Comparison of ENCODE assay signal across 19 cellular contexts in the genomic region with DNA sequence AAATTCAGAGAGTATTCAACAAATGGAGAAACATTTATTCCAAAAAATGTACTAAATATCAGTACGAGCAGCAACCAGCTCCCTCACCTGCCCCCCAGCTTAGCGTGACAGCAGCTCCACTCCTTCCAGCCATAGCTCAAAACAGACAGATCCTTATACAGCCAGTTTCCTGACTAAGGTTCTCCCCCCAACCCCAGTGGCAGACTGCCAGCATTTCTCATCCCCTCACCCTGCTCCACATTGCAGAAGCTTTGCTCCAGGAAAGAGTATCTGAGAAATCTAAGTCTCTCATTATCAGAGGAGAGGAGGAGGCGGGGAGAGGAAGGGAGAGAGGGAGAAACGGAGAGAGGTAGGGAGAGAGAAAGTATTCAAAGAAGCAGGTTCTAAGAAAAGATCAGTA. TPM values are rescaled to one million over a fixed set of nuclear protein-coding genes. Genes with fewer than 3 reads are reported as not detected.
DNase-seq lines count a peak whose midpoint lies in the region; TF ChIP-seq lines count a peak whose summit lies in the region.
"Had no signal": no experiment of that assay in that cellular context is flagged by ENCODE, and none has a peak within 500 bp of the region (broad histone marks: within the 10 kb centered on the region; RNA-seq: fewer than 3 reads in every experiment).

No MANE protein-coding gene starts in this region.

- TF ChIP-seq CTCF in glutamatergic neuron (IDR thresholded peaks at IDR 0.05; ENCODE audit: partially characterized antibody, unreplicated experiment) = no peak
- no peak for TF ChIP-seq CTCF in mesothelial cell of epicardium (IDR thresholded peaks at IDR 0.05; ENCODE audit: unreplicated experiment)

- H3K4me3 Mint-ChIP-seq in glutamatergic neuron (ENCODE audit: unreplicated experiment) (no peak overlapping the region), mesothelial cell of epicardium (no peak overlapping the region)
- H3K4me3 Mint-ChIP-seq in activated T-helper 1 cell treated with anti-CD3 and anti-CD28 coated beads, Interleukin-12 subunit alpha, Interleukin-12 subunit beta, Interleukin-2, Interleukin-4 antibody, amounts not matched to agents 30 ng/mL and 10 ng/mL and 1 ng/mL, durations not matched to agents 14 hours and 24 hours and 36 hours = no peak overlapping the region
- H3K4me3 Mint-ChIP-seq: B cell; CD4-positive, CD25-positive, alpha-beta regulatory T cell; CD8-positive, alpha-beta T cell; GM23338; H9; HFFc6 had no signal

- H3K4me1 Mint-ChIP-seq in glutamatergic neuron (ENCODE audit: low read depth, unreplicated experiment) (peaks cover 19% of the 10 kb centered on the region), mesothelial cell of epicardium (peaks cover 10% of the 10 kb centered on the region)
- no peaks in the 10 kb centered on the region for H3K4me1 Mint-ChIP-seq in activated T-helper 1 cell treated with anti-CD3 and anti-CD28 coated beads, Interleukin-12 subunit alpha, Interleukin-12 subunit beta, Interleukin-2, Interleukin-4 antibody, amounts not matched to agents 30 ng/mL and 10 ng/mL and 1 ng/mL, durations not matched to agents 14 hours and 24 hours and 36 hours (ENCODE audit: low read depth)
- H3K4me1 Mint-ChIP-seq: B cell; CD4-positive, CD25-positive, alpha-beta regulatory T cell had no signal

- H3K27me3 Mint-ChIP-seq in glutamatergic neuron (ENCODE audit: unreplicated experiment) = no peaks in the 10 kb centered on the region
- H3K27me3 Mint-ChIP-seq in mesothelial cell of epicardium (ENCODE audit: low read depth) = peaks cover 6% of the 10 kb centered on the region
- no peaks in the 10 kb centered on the region for H3K27me3 Mint-ChIP-seq in activated T-helper 1 cell treated with anti-CD3 and anti-CD28 coated beads, Interleukin-12 subunit alpha, Interleukin-12 subunit beta, Interleukin-2, Interleukin-4 antibody, amounts not matched to agents 30 ng/mL and 10 ng/mL and 1 ng/mL, durations not matched to agents 14 hours and 24 hours and 36 hours (ENCODE audit: insufficient read depth)
- H3K27me3 Mint-ChIP-seq: B cell had no signal

- peaks cover 4% of the 10 kb centered on the region for H3K9me3 Mint-ChIP-seq in glutamatergic neuron (ENCODE audit: unreplicated experiment)
- H3K9me3 Mint-ChIP-seq in mesothelial cell of epicardium = peaks cover 23% of the 10 kb centered on the region
- H3K9me3 Mint-ChIP-seq in activated T-helper 1 cell treated with anti-CD3 and anti-CD28 coated beads, Interleukin-12 subunit alpha, Interleukin-12 subunit beta, Interleukin-2, Interleukin-4 antibody, amounts not matched to agents 30 ng/mL and 10 ng/mL and 1 ng/mL, durations not matched to agents 14 hours and 24 hours and 36 hours = no peaks in the 10 kb centered on the region
- H3K9me3 Mint-ChIP-seq: CD8-positive, alpha-beta T cell; GM23338 had no signal

- intact Hi-C loops in activated T-helper 1 cell treated with anti-CD3 and anti-CD28 coated beads, Interleukin-12 subunit alpha, Interleukin-12 subunit beta, Interleukin-2, Interleukin-4 antibody, amounts not matched to agents 30 ng/mL and 10 ng/mL and 1 ng/mL, durations not matched to agents 14 hours and 24 hours and 36 hours (cut with micrococcal nuclease) = no loop called here

- H3K36me3 Mint-ChIP-seq in glutamatergic neuron (ENCODE audit: unreplicated experiment) (no peaks in the 10 kb centered on the region), mesothelial cell of epicardium (no peaks in the 10 kb centered on the region)
- no peaks in the 10 kb centered on the region for H3K36me3 Mint-ChIP-seq in activated T-helper 1 cell treated with anti-CD3 and anti-CD28 coated beads, Interleukin-12 subunit alpha, Interleukin-12 subunit beta, Interleukin-2, Interleukin-4 antibody, amounts not matched to agents 30 ng/mL and 10 ng/mL and 1 ng/mL, durations not matched to agents 14 hours and 24 hours and 36 hours (ENCODE audit: low read depth)
- H3K36me3 Mint-ChIP-seq: CD4-positive, CD25-positive, alpha-beta regulatory T cell; CD8-positive, alpha-beta T cell had no signal

- H3K27ac Mint-ChIP-seq in glutamatergic neuron (ENCODE audit: unreplicated experiment) (peak overlapping the region; percentile 59), mesothelial cell of epicardium (peak overlapping the region; percentile 27)
- no peak overlapping the region for H3K27ac Mint-ChIP-seq in activated T-helper 1 cell treated with anti-CD3 and anti-CD28 coated beads, Interleukin-12 subunit alpha, Interleukin-12 subunit beta, Interleukin-2, Interleukin-4 antibody, amounts not matched to agents 30 ng/mL and 10 ng/mL and 1 ng/mL, durations not matched to agents 14 hours and 24 hours and 36 hours
- H3K27ac Mint-ChIP-seq: B cell; CD4-positive, CD25-positive, alpha-beta regulatory T cell; CD8-positive, alpha-beta T cell; GM23338; H9; HFFc6 had no signal

- DNase-seq in NCI-H1105 treated with DMSO at 0.1 percent for 48 hours (lab: John Stamatoyannopoulos, UW) (peak; percentile 8), NCI-H1105 (lab: John Stamatoyannopoulos, UW) (no peak), NCI-H82 treated with DMSO at 0.1 percent for 48 hours (lab: John Stamatoyannopoulos, UW; ENCODE audit: unreplicated experiment) (peak; percentile 76), glutamatergic neuron (no peak), mesothelial cell of epicardium (ENCODE audit: low spot score in 2 of 2, unreplicated experiment in 2 of 2) (peak in 1 of 2 experiments; percentile 57), NCI-H446 treated with DMSO at 0.1 percent for 48 hours (lab: John Stamatoyannopoulos, UW) (no peak), NCI-H510A (lab: John Stamatoyannopoulos, UW) (no peak)
- DNase-seq in activated T-helper 1 cell treated with anti-CD3 and anti-CD28 coated beads, Interleukin-12 subunit alpha, Interleukin-12 subunit beta, Interleukin-2, Interleukin-4 antibody, amounts not matched to agents 30 ng/mL and 10 ng/mL and 1 ng/mL, durations not matched to agents 14 hours and 24 hours and 36 hours (ENCODE audit: low spot score) = no peak
- DNase-seq: CD4-positive, CD25-positive, alpha-beta regulatory T cell; CD8-positive, alpha-beta T cell; DMS 273 treated with DMSO at 0.1 percent for 48 hours; DMS79; GF-D8; H9; HFFc6 had no signal

RNA-seq across cellular contexts. Expression of gene PASD1, which starts 53.3 kb away (rescaled TPM):
- total RNA-seq in glutamatergic neuron (ENCODE audit: unreplicated experiment) (not detected), mesothelial cell of epicardium (not detected in 3 replicates)
- total RNA-seq in activated T-helper 1 cell treated with anti-CD3 and anti-CD28 coated beads, Interleukin-12 subunit alpha, Interleukin-12 subunit beta, Interleukin-2, Interleukin-4 antibody, amounts not matched to agents 30 ng/mL and 10 ng/mL and 1 ng/mL, durations not matched to agents 14 hours and 24 hours and 36 hours = not detected in 2 replicates
- total RNA-seq: B cell; CD4-positive, CD25-positive, alpha-beta regulatory T cell; CD8-positive, alpha-beta T cell; G401; H4; H9; HFFc6 had no signal

Comparison
In these comparisons a context has a peak if more than half of its experiments do, and no peak if none do; other contexts are left out.
1. DNase-seq: peak in NCI-H1105 treated with DMSO at 0.1 percent for 48 hours (single experiment) and NCI-H82 treated with DMSO at 0.1 percent for 48 hours (single experiment); none in NCI-H1105 (single experiment), glutamatergic neuron (single experiment), NCI-H446 treated with DMSO at 0.1 percent for 48 hours (single experiment), NCI-H510A (single experiment) and activated T-helper 1 cell treated with anti-CD3 and anti-CD28 coated beads, Interleukin-12 subunit alpha, Interleukin-12 subunit beta, Interleukin-2, Interleukin-4 antibody, amounts not matched to agents 30 ng/mL and 10 ng/mL and 1 ng/mL, durations not matched to agents 14 hours and 24 hours and 36 hours (single experiment).